Comparison of ENCODE assay signal across 23 cellular contexts in the genomic region with DNA sequence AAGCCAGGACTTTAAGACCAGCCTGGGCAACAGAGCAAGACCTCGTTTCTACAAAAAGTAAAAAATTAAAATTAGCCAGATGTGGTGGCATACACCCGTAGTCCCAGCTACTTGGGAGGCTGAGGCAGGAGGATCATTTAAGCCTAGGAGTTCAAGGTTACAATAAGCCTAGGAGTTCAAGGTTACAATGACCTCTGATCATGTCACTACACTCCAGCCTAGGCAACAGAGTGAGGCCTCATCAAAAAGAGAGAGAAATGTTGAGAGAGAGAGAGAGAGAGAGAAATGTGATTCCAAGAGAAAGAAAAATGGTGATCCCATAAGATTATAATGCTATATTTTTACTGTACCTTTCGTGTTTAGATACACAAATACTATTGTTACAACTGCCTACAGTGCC.
DNase-seq lines count a peak whose midpoint lies in the region; ATAC-seq and TF ChIP-seq lines count a peak whose summit lies in the region.
"Had no signal": no experiment of that assay in that cellular context is flagged by ENCODE, and none has a peak within 500 bp of the region (broad histone marks: within the 10 kb centered on the region; RNA-seq: fewer than 3 reads in every experiment).

No MANE protein-coding gene starts in this region.

- no peaks in the 10 kb centered on the region for H3K4me1 Mint-ChIP-seq in CD14-positive monocyte
- peaks cover 2% of the 10 kb centered on the region for H3K4me1 Mint-ChIP-seq in CD8-positive, alpha-beta T cell (ENCODE audit: low read depth)
- peaks cover under 1% of the 10 kb centered on the region for H3K4me1 Mint-ChIP-seq in activated naive CD8-positive, alpha-beta T cell treated with anti-CD3 and anti-CD28 coated beads for 36 hours
- H3K4me1 Mint-ChIP-seq in naive thymus-derived CD8-positive, alpha-beta T cell = peaks cover 0 to 2% (median 0%) of the 10 kb centered on the region in 4 donors

- no peak overlapping the region for H3K4me3 Mint-ChIP-seq in CD14-positive monocyte
- H3K4me3 Mint-ChIP-seq in CD8-positive, alpha-beta T cell = no peak overlapping the region
- H3K4me3 Mint-ChIP-seq in activated naive CD8-positive, alpha-beta T cell treated with anti-CD3 and anti-CD28 coated beads for 36 hours = no peak overlapping the region
- H3K4me3 Mint-ChIP-seq in naive thymus-derived CD8-positive, alpha-beta T cell = no peak overlapping the region
- H3K4me3 Mint-ChIP-seq: CD8-positive, alpha-beta memory T cell had no signal

- H3K9me3 ChIP-seq in CD8-positive, alpha-beta T cell (ENCODE audit: low read length) = no peaks in the 10 kb centered on the region
- H3K9me3 ChIP-seq: A549; BLaER1 treated with 17β-estradiol and CSF1 and Interleukin-3, amounts not matched to agents 10 nM and 100 nM had no signal

- H3K27ac ChIP-seq in CD8-positive, alpha-beta T cell (ENCODE audit: low read depth, low read length) = no peak overlapping the region
- H3K27ac ChIP-seq: A549; BLaER1 treated with 17β-estradiol and CSF1 and Interleukin-3, amounts not matched to agents 10 nM and 100 nM; KMS-11 had no signal

- H3K36me3 Mint-ChIP-seq in CD14-positive monocyte = peaks cover 64 to 86% of the 10 kb centered on the region in 2 donors
- H3K36me3 Mint-ChIP-seq in CD8-positive, alpha-beta T cell = peaks cover 69% of the 10 kb centered on the region
- H3K36me3 Mint-ChIP-seq in activated naive CD8-positive, alpha-beta T cell treated with anti-CD3 and anti-CD28 coated beads for 36 hours = peaks cover 11% of the 10 kb centered on the region
- peaks cover 0 to 77% (median 7%) of the 10 kb centered on the region in 3 donors for H3K36me3 Mint-ChIP-seq in naive thymus-derived CD8-positive, alpha-beta T cell

- peak overlapping the region in 5 of 7 donors; percentile 11 to 79 (median 59) for H3K27ac Mint-ChIP-seq in CD14-positive monocyte
- peak overlapping the region; percentile 52 for H3K27ac Mint-ChIP-seq in CD8-positive, alpha-beta T cell
- peak overlapping the region; percentile 30 for H3K27ac Mint-ChIP-seq in activated naive CD8-positive, alpha-beta T cell treated with anti-CD3 and anti-CD28 coated beads for 36 hours
- peak overlapping the region in 6 of 10 donors; percentile 16 to 87 (median 61) for H3K27ac Mint-ChIP-seq in naive thymus-derived CD8-positive, alpha-beta T cell

- no peak for ATAC-seq in CD8-positive, alpha-beta T cell
- no peak for ATAC-seq in naive thymus-derived CD8-positive, alpha-beta T cell
- ATAC-seq in GM21367 (IDR thresholded peaks at IDR 0.05; ENCODE audit: unreplicated experiment) = no peak
- no peak for ATAC-seq in GM19351 (IDR thresholded peaks at IDR 0.05; ENCODE audit: unreplicated experiment)
- ATAC-seq: A549 had no signal

- no peaks in the 10 kb centered on the region for H3K27me3 Mint-ChIP-seq in CD14-positive monocyte (ENCODE audit: low read depth in 3 of 3)
- H3K27me3 Mint-ChIP-seq in CD8-positive, alpha-beta T cell (ENCODE audit: low read depth) = no peaks in the 10 kb centered on the region
- no peaks in the 10 kb centered on the region for H3K27me3 Mint-ChIP-seq in activated naive CD8-positive, alpha-beta T cell treated with anti-CD3 and anti-CD28 coated beads for 36 hours
- H3K27me3 Mint-ChIP-seq in naive thymus-derived CD8-positive, alpha-beta T cell = no peaks in the 10 kb centered on the region
- H3K27me3 Mint-ChIP-seq: CD8-positive, alpha-beta memory T cell had no signal

- DNase-seq in CD14-positive monocyte (ENCODE audit: low spot score) = no peak
- DNase-seq in CD8-positive, alpha-beta T cell = no peak
- no peak for DNase-seq in activated naive CD8-positive, alpha-beta T cell treated with anti-CD3 and anti-CD28 coated beads for 36 hours
- DNase-seq in naive thymus-derived CD8-positive, alpha-beta T cell = no peak
- no peak for DNase-seq in activated naive CD4-positive, alpha-beta T cell treated with anti-CD3 and anti-CD28 coated beads, Interleukin-2, amount 50 U/mL, for 16 hours
- DNase-seq: AML-193; CD8-positive, alpha-beta memory T cell; DMS153; DND-41; GOT3; NCI-H1048; NCI-H1417; NCI-H1694 treated with DMSO at 0.1 percent for 48 hours; NCI-H2081; NCI-H2227 treated with DMSO at 0.1 percent for 48 hours; NCI-H69; RPMI8226; SHP77 had no signal

- H3K27me3 ChIP-seq in CD8-positive, alpha-beta T cell (ENCODE audit: insufficient read depth, low read length) = no peaks in the 10 kb centered on the region
- H3K27me3 ChIP-seq: BLaER1 treated with 17β-estradiol and CSF1 and Interleukin-3, amounts not matched to agents 10 nM and 100 nM had no signal

- H3K9me3 Mint-ChIP-seq in CD14-positive monocyte = no peaks in the 10 kb centered on the region
- H3K9me3 Mint-ChIP-seq in CD8-positive, alpha-beta T cell = no peaks in the 10 kb centered on the region
- H3K9me3 Mint-ChIP-seq in activated naive CD8-positive, alpha-beta T cell treated with anti-CD3 and anti-CD28 coated beads for 36 hours = no peaks in the 10 kb centered on the region
- no peaks in the 10 kb centered on the region for H3K9me3 Mint-ChIP-seq in naive thymus-derived CD8-positive, alpha-beta T cell
- H3K9me3 Mint-ChIP-seq: CD8-positive, alpha-beta memory T cell had no signal

- H3K36me3 ChIP-seq in CD8-positive, alpha-beta T cell (ENCODE audit: insufficient read depth, low read length) = peaks cover 28% of the 10 kb centered on the region

- intact Hi-C loops in CD14-positive monocyte (cut with micrococcal nuclease) = no loop called here
- intact Hi-C loops in CD8-positive, alpha-beta T cell (cut with DNase I, micrococcal nuclease) = no loop called here

- TF ChIP-seq CTCF in CD14-positive monocyte (IDR thresholded peaks at IDR 0.05) = no peak
- no peak for TF ChIP-seq CTCF in CD8-positive, alpha-beta T cell (IDR thresholded peaks at IDR 0.05)

- POLR2A ChIA-PET in CD8-positive, alpha-beta T cell (lab: Charles Lee) = no interaction called here
- POLR2A ChIA-PET in naive thymus-derived CD8-positive, alpha-beta T cell (lab: Charles Lee) = no interaction called here

- CTCF ChIA-PET in CD8-positive, alpha-beta T cell (lab: Charles Lee) = no interaction called here

- no peaks in the 10 kb centered on the region for H3K4me1 ChIP-seq in CD8-positive, alpha-beta T cell (ENCODE audit: insufficient read depth, low read length)
- H3K4me1 ChIP-seq: A549 had no signal

- no peak overlapping the region for H3K4me3 ChIP-seq in CD8-positive, alpha-beta T cell (ENCODE audit: low read depth, low read length)
- H3K4me3 ChIP-seq: A549; BLaER1 treated with 17β-estradiol and CSF1 and Interleukin-3, amounts not matched to agents 10 nM and 100 nM had no signal
